In the genomic region with DNA sequence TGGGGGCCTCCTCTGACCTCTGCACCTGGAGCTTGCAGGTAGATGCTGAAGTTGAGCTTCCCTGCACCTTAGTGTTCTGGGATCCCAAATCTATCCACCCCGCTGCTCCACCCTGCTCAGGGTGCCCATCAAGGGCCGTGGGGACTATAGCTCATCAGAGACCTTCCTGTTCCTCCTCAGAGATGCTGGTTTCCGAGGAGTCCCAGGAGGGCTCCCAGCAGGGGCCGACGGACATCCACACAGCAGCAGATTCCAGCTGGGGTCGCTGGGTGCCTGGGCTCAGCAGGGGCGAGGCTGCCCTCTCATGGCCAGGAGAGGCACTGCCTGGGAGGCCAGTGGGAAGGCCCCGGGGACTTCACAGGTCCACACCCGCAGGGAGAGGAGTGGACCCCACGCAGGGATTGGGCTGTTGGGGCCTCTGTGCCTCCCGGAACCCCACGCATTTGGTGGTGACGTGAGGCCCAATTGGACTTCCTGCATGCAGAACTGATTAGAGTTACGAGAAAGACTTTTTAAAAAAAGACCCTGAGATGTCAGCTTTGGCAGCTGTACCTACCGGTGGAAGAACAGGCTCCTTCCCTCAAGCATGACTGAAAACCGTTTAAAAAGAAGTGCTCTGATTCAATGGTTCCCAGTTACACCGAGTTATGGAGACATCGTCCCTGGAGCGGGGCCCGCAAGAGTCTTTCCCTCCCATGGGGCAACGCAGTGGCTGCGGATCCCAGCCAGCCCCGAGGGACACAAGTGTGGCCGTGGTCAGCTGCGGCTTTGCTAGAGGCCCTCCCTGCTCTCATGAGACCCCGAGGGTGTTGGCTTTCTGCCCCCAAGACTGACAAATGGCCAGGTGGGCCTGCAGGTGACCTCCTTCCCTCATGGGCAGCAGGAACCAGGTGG, we compare ENCODE assay signal across 8 cellular contexts. TPM values are rescaled to one million over a fixed set of nuclear protein-coding genes. Genes with fewer than 3 reads are reported as not detected.
A peak's percentile ranks its signal among the peaks of the same experiment; 100 is the strongest.
DNase-seq lines count a peak whose midpoint lies in the region; ATAC-seq, FAIRE-seq and TF ChIP-seq lines count a peak whose summit lies in the region.

No MANE protein-coding gene starts in this region.

- intact Hi-C loops in A673 (cut with micrococcal nuclease; ENCODE audit: unreplicated experiment) = loop anchor here (2.0 kb wide), 2 partner anchors 116 to 206 kb away; no protein-coding TSS in a partner anchor

- no peaks in the 10 kb centered on the region for H4K20me1 ChIP-seq in OCI-LY3 (ENCODE audit: insufficient read depth, low read length)

- H3K4me1 ChIP-seq in A673 (ENCODE audit: insufficient read depth, low read length, poor library complexity, severe bottlenecking) (no peaks in the 10 kb centered on the region), OCI-LY3 (ENCODE audit: low read length) (peaks cover 30% of the 10 kb centered on the region)

- POLR2A ChIA-PET in A673 (lab: Charles Lee; ENCODE audit: low non-redundant PET) = no interaction called here

- no peaks in the 10 kb centered on the region for H3K9me3 Mint-ChIP-seq in nephron
- no peaks in the 10 kb centered on the region for H3K9me3 Mint-ChIP-seq in stimulated activated naive CD8-positive, alpha-beta T cell treated with anti-CD3 and anti-CD28 coated beads, Interleukin-15, Interleukin-2, amounts not matched to agents 100 ng/mL and 50 ng/mL, for 24 hours

- H3K9ac ChIP-seq in OCI-LY3 (ENCODE audit: low read length) = peak overlapping the region; percentile 63; the same call in 1 of the 2 replicates

- H2AFZ ChIP-seq in OCI-LY3 (ENCODE audit: low read depth, low read length) = 0 out of 2 replicates have a peak overlapping the region, but pooled peaks have one; percentile 23

- H3K27ac ChIP-seq in A673 (ENCODE audit: low read depth, low read length, poor library complexity, severe bottlenecking) (no peak overlapping the region), OCI-LY3 (ENCODE audit: low read length) (peak overlapping the region; percentile 89)

- no peak overlapping the region for H3K4me3 ChIP-seq in A673 (ENCODE audit: low read depth, low read length, poor library complexity, severe bottlenecking)
- H3K4me3 ChIP-seq in OCI-LY3 (ENCODE audit: low read length) = peak overlapping the region; percentile 47

- peak; percentile 98 for TF ChIP-seq CTCF in A673 (conservative IDR thresholded peaks at IDR 0.05; ENCODE audit: low read depth, low read length)
- peak; percentile 97 for TF ChIP-seq CTCF in OCI-LY3 (IDR thresholded peaks at IDR 0.05; ENCODE audit: low read depth, low read length)
- TF ChIP-seq CTCF in nephron (IDR thresholded peaks at IDR 0.05; ENCODE audit: unreplicated experiment in 3 of 3) = peak; percentile 94 to 98 (median 96)

- ATAC-seq in HG03521 (IDR thresholded peaks at IDR 0.05; ENCODE audit: unreplicated experiment) (peak; percentile 50), esophagus mucosa (peak; percentile 78)

- H3K9me3 ChIP-seq in A673 (ENCODE audit: low read depth, low read length, poor library complexity, severe bottlenecking) (no peaks in the 10 kb centered on the region), OCI-LY3 (ENCODE audit: insufficient read depth, low read length) (no peaks in the 10 kb centered on the region)

- H3K27me3 ChIP-seq in A673 (replicated peaks; ENCODE audit: insufficient read depth, low read depth, low read length, poor library complexity) = no peaks in the 10 kb centered on the region
- H3K27me3 ChIP-seq in OCI-LY3 (ENCODE audit: low read depth, low read length) = no peaks in the 10 kb centered on the region

- no TSS peak for BruUV-seq in A673 (replicated peaks; lab: Mats Ljungman, UMichigan)

- peak overlapping the region in 1 of 3 experiments; percentile 80 for H3K27ac Mint-ChIP-seq in nephron
- peak overlapping the region; percentile 98 for H3K27ac Mint-ChIP-seq in stimulated activated naive CD8-positive, alpha-beta T cell treated with anti-CD3 and anti-CD28 coated beads, Interleukin-15, Interleukin-2, amounts not matched to agents 100 ng/mL and 50 ng/mL, for 24 hours

- no peaks in the 10 kb centered on the region for H3K79me2 ChIP-seq in OCI-LY3 (ENCODE audit: low read length)

- H3K4me2 ChIP-seq in OCI-LY3 (ENCODE audit: low read length) = peak overlapping the region; percentile 70

- peaks cover 17% of the 10 kb centered on the region for H3K27me3 Mint-ChIP-seq in nephron (ENCODE audit: low read depth)
- no peaks in the 10 kb centered on the region for H3K27me3 Mint-ChIP-seq in stimulated activated naive CD8-positive, alpha-beta T cell treated with anti-CD3 and anti-CD28 coated beads, Interleukin-15, Interleukin-2, amounts not matched to agents 100 ng/mL and 50 ng/mL, for 24 hours

- no peaks in the 10 kb centered on the region for H3K36me3 ChIP-seq in A673 (ENCODE audit: insufficient read depth, low read length, poor library complexity, severe bottlenecking)
- H3K36me3 ChIP-seq in OCI-LY3 (replicated peaks; ENCODE audit: low read depth, low read length) = no peaks in the 10 kb centered on the region

- CTCF ChIA-PET in A673 (lab: Charles Lee) = interaction anchor here (0.6 to 2.1 kb wide), 7 partner anchors 17 to 606 kb away, joined by 3 to 29 read pairs (median 3); no protein-coding TSS in a partner anchor

- H3K4me3 Mint-ChIP-seq in nephron = peak overlapping the region in 1 of 3 experiments; percentile 61
- H3K4me3 Mint-ChIP-seq in stimulated activated naive CD8-positive, alpha-beta T cell treated with anti-CD3 and anti-CD28 coated beads, Interleukin-15, Interleukin-2, amounts not matched to agents 100 ng/mL and 50 ng/mL, for 24 hours = peak overlapping the region; percentile 82

- H3K36me3 Mint-ChIP-seq in nephron (ENCODE audit: low read depth) = no peaks in the 10 kb centered on the region
- no peaks in the 10 kb centered on the region for H3K36me3 Mint-ChIP-seq in stimulated activated naive CD8-positive, alpha-beta T cell treated with anti-CD3 and anti-CD28 coated beads, Interleukin-15, Interleukin-2, amounts not matched to agents 100 ng/mL and 50 ng/mL, for 24 hours (ENCODE audit: low read depth)

- DNase-seq in A673 (ENCODE audit: low spot score) (peak; percentile 79), GM18507 (ENCODE audit: extremely low spot score, insufficient read length, low read depth) (peak; percentile 79)
- DNase-seq in activated T-cell treated with anti-CD3 and anti-CD28 coated beads, Interleukin-2, amount 50 U/mL, for 1 hour = peak; percentile 76

- no peak for FAIRE-seq in GM18507 (lab: Jason Lieb, UNC)

- H3K4me1 Mint-ChIP-seq in nephron = peaks cover 5% of the 10 kb centered on the region
- peaks cover 40% of the 10 kb centered on the region for H3K4me1 Mint-ChIP-seq in stimulated activated naive CD8-positive, alpha-beta T cell treated with anti-CD3 and anti-CD28 coated beads, Interleukin-15, Interleukin-2, amounts not matched to agents 100 ng/mL and 50 ng/mL, for 24 hours (ENCODE audit: low read depth)

RNA-seq across cellular contexts. Expression of gene SLCO4A1, which starts 25.3 kb away (rescaled TPM):
- total RNA-seq in A673 (2021) = 44.5 and 48.8 TPM in 2 replicates
- 13.7 TPM for total RNA-seq in esophagus mucosa
